Comparison of ENCODE assay signal across 24 cellular contexts in the genomic region with DNA sequence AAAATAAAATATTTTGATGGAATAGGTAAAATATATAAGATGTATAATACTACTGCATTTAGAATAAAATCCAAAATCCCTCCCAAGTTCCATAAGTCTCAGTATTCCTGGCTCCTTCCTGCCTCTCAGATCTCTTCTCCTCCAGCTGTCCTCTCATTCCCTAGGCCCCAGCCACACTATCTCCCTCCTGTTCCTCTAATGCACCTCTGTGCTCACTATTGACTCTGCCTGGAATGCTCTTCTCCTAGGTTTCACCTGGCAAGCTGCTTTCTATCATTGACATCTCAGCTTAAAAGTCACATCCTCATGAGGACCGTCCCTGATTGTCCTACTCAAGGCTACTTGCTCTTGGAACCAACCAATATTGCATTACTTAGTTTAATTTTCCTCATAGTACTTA.
"Had no signal": no experiment of that assay in that cellular context is flagged by ENCODE, and none has a peak within 500 bp of the region (broad histone marks: within the 10 kb centered on the region; RNA-seq: fewer than 3 reads in every experiment).

No MANE protein-coding gene starts in this region.

- H3K9me3 Mint-ChIP-seq: activated CD4-positive, alpha-beta memory T cell treated with anti-CD3 and anti-CD28 coated beads for 36 hours; activated naive CD4-positive, alpha-beta T cell treated with anti-CD3 and anti-CD28 coated beads, Interleukin-2, amount 50 U/mL, for 24 hours; activated naive CD8-positive, alpha-beta T cell treated with anti-CD3 and anti-CD28 coated beads, Interleukin-2, amount 50 U/mL, for 24 hours; endodermal cell; immature natural killer cell; natural killer cell had no signal

- H3K4me3 ChIP-seq: breast epithelium, spleen, suprapubic skin, tibial artery, upper lobe of right lung had no signal

- FAIRE-seq: kidney had no signal

- H3K4me1 ChIP-seq: breast epithelium, tibial artery, upper lobe of right lung had no signal

- H3K9me3 ChIP-seq: breast epithelium, suprapubic skin, tibial artery, upper lobe of right lung had no signal

- H3K27me3 ChIP-seq: breast epithelium, spleen, suprapubic skin, tibial artery, upper lobe of right lung had no signal

- H3K27ac Mint-ChIP-seq: activated CD4-positive, alpha-beta memory T cell treated with anti-CD3 and anti-CD28 coated beads for 36 hours; activated naive CD4-positive, alpha-beta T cell treated with anti-CD3 and anti-CD28 coated beads, Interleukin-2, amount 50 U/mL, for 24 hours; activated naive CD8-positive, alpha-beta T cell treated with anti-CD3 and anti-CD28 coated beads, Interleukin-2, amount 50 U/mL, for 24 hours; activated T-helper 17 cell treated with anti-CD3 and anti-CD28 coated beads, Interleukin-2, amount 50 U/mL, for 72 hours; endodermal cell; immature natural killer cell; natural killer cell had no signal

- H3K27me3 Mint-ChIP-seq: activated CD4-positive, alpha-beta memory T cell treated with anti-CD3 and anti-CD28 coated beads for 36 hours; activated naive CD4-positive, alpha-beta T cell treated with anti-CD3 and anti-CD28 coated beads, Interleukin-2, amount 50 U/mL, for 24 hours; activated naive CD8-positive, alpha-beta T cell treated with anti-CD3 and anti-CD28 coated beads, Interleukin-2, amount 50 U/mL, for 24 hours; activated T-helper 17 cell treated with anti-CD3 and anti-CD28 coated beads, Interleukin-2, amount 50 U/mL, for 72 hours had no signal

- DNase-seq: activated CD4-positive, alpha-beta memory T cell treated with anti-CD3 and anti-CD28 coated beads for 36 hours; activated CD4-positive, alpha-beta T cell treated with anti-CD3 and anti-CD28 coated beads for 48 hours; activated CD8-positive, alpha-beta memory T cell treated with anti-CD3 and anti-CD28 coated beads, Interleukin-2, amount 50 U/mL, for 4 hours; activated naive CD8-positive, alpha-beta T cell treated with anti-CD3 and anti-CD28 coated beads, Interleukin-2, amount 50 U/mL, for 24 hours; activated T-cell treated with anti-CD3 and anti-CD28 coated beads, Interleukin-2, amount 50 U/mL, for 1 hour; amygdala; central memory CD4-positive, alpha-beta T cell; endodermal cell; foreskin fibroblast; head of caudate nucleus; hippocampal formation; immature natural killer cell; kidney; natural killer cell; right cardiac atrium; spleen; stimulated activated naive CD4-positive, alpha-beta T cell; tibial artery; upper lobe of right lung had no signal

- H3K4me3 Mint-ChIP-seq: activated CD4-positive, alpha-beta memory T cell treated with anti-CD3 and anti-CD28 coated beads for 36 hours; activated naive CD4-positive, alpha-beta T cell treated with anti-CD3 and anti-CD28 coated beads, Interleukin-2, amount 50 U/mL, for 24 hours; activated naive CD8-positive, alpha-beta T cell treated with anti-CD3 and anti-CD28 coated beads, Interleukin-2, amount 50 U/mL, for 24 hours; activated T-helper 17 cell treated with anti-CD3 and anti-CD28 coated beads, Interleukin-2, amount 50 U/mL, for 72 hours; endodermal cell; immature natural killer cell; natural killer cell had no signal

- H3K27ac ChIP-seq: breast epithelium, spleen, suprapubic skin, tibial artery, upper lobe of right lung had no signal

- ATAC-seq: activated naive CD8-positive, alpha-beta T cell treated with anti-CD3 and anti-CD28 coated beads, Interleukin-2, amount 50 U/mL, for 24 hours; activated T-helper 17 cell treated with anti-CD3 and anti-CD28 coated beads, Interleukin-2, amount 50 U/mL, for 72 hours; esophagus mucosa; natural killer cell; right cardiac atrium; upper lobe of right lung had no signal

- H3K36me3 ChIP-seq: breast epithelium, spleen, suprapubic skin, tibial artery, upper lobe of right lung had no signal

- H3K36me3 Mint-ChIP-seq: natural killer cell had no signal
